8 cellular contexts compared by ENCODE assay signal in the genomic region with DNA sequence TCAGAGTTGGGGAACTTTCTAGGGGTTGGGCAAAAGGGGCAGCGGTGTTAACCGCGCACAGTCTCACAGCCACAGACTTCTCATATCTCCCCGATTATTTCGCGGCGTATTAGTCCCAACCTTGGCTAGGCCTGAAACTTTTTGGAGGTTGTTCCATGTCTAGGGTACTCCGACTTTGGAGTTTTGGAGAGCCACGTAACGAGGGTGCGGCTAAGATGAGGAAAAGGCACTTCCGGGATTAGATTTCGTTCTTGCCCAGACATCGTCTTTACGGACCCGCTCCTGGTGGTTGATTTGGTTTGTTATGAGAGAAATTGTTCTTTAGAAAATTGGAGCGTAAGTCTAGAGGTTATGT. TPM values are rescaled to one million over a fixed set of nuclear protein-coding genes. Genes with fewer than 3 reads are reported as not detected.
DNase-seq lines count a peak whose midpoint lies in the region; ATAC-seq and TF ChIP-seq lines count a peak whose summit lies in the region.

No MANE protein-coding gene starts in this region.

- H3K4me3 ChIP-seq in cardiac muscle cell (peak overlapping the region; percentile 80), muscle layer of duodenum (ENCODE audit: low read depth in 1 of 2, low read length in 2 of 2) (peak overlapping the region; percentile 91 to 96)

- H3K27me3 ChIP-seq in cardiac muscle cell = no peaks in the 10 kb centered on the region
- H3K27me3 ChIP-seq in muscle layer of duodenum (ENCODE audit: low read depth, low read length) = no peaks in the 10 kb centered on the region

- H3K36me3 ChIP-seq in cardiac muscle cell = no peaks in the 10 kb centered on the region
- H3K36me3 ChIP-seq in muscle layer of duodenum (ENCODE audit: control insufficient read depth in 1 of 2, insufficient read depth in 2 of 2, low read length in 2 of 2) = peaks cover 0 to 7% of the 10 kb centered on the region in 2 donors

- ATAC-seq in left cardiac atrium (no peak), GM18498 (IDR thresholded peaks at IDR 0.05; ENCODE audit: unreplicated experiment) (no peak)

- TF ChIP-seq CTCF in cardiac muscle cell (IDR thresholded peaks at IDR 0.05; ENCODE audit: low read depth, low read length) = no peak

- DNase-seq in cardiac muscle cell (ENCODE audit: low read depth in 1 of 2, low spot score in 1 of 2) = peak; percentile 35 to 43
- no peak for DNase-seq in left cardiac atrium
- peak; percentile 29 for DNase-seq in RPMI7951 (ENCODE audit: low read depth)
- DNase-seq in dermis blood vessel endothelial cell = peak; percentile 45
- no peak for DNase-seq in SHP77 treated with DMSO at 0.1 percent for 48 hours (lab: John Stamatoyannopoulos, UW)
- no peak for DNase-seq in stimulated activated CD4-positive, alpha-beta T cell treated with anti-CD3 and anti-CD28 coated beads, Interleukin-2, amount 100 ng/mL, for 48 hours

- intact Hi-C loops in left cardiac atrium (cut with DNase I) = no loop called here

- H3K9me3 ChIP-seq in cardiac muscle cell (ENCODE audit: low read depth) (no peaks in the 10 kb centered on the region), muscle layer of duodenum (ENCODE audit: control insufficient read depth in 1 of 2, low read length in 2 of 2) (no peaks in the 10 kb centered on the region)

- H3K27ac ChIP-seq in cardiac muscle cell (peak overlapping the region; percentile 97), muscle layer of duodenum (ENCODE audit: low read length) (peak overlapping the region; percentile 96)

- H3K4me1 ChIP-seq in cardiac muscle cell (ENCODE audit: low read depth) (peaks cover 16% of the 10 kb centered on the region), muscle layer of duodenum (ENCODE audit: control insufficient read depth in 1 of 2, insufficient read depth in 2 of 2, low read length in 2 of 2) (peaks cover 8 to 51% of the 10 kb centered on the region in 2 donors)

RNA-seq across cellular contexts. Expression of gene CCNK, which starts 0.5 kb away (rescaled TPM):
- total RNA-seq in cardiac muscle cell (14.2 and 17.3 TPM in 2 replicates), left cardiac atrium (10 to 100 TPM; 31.4 to 38.6 TPM), dermis blood vessel endothelial cell (25.7 and 36.7 TPM in 2 replicates)
- 13.3 and 13.7 TPM in 2 replicates for polyA plus RNA-seq in cardiac muscle cell
- 15.0 and 15.7 TPM in 2 replicates for total RNA-seq in RPMI7951 (2014; rRNA removed; shearing (Covaris generic))

RNA-seq across cellular contexts. Expression of gene SETD3, which starts 1.1 kb away (rescaled TPM):
- total RNA-seq in cardiac muscle cell (59.4 and 67.5 TPM in 2 replicates), left cardiac atrium (100 to 1,000 TPM in 1 of 2 donors, 10 to 100 TPM in 1; 77.7 to 116 TPM), dermis blood vessel endothelial cell (69.8 and 82.7 TPM in 2 replicates)
- 60.1 and 71.4 TPM in 2 replicates for polyA plus RNA-seq in cardiac muscle cell
- 43.3 and 46.9 TPM in 2 replicates for total RNA-seq in RPMI7951 (2014; rRNA removed; shearing (Covaris generic))

Comparison
In these comparisons a context has a peak if more than half of its experiments do, and no peak if none do; other contexts are left out.
1. DNase-seq: peak in cardiac muscle cell (2 of 2), RPMI7951 (single experiment) and dermis blood vessel endothelial cell (single experiment); none in left cardiac atrium (single experiment), SHP77 treated with DMSO at 0.1 percent for 48 hours (single experiment) and stimulated activated CD4-positive, alpha-beta T cell treated with anti-CD3 and anti-CD28 coated beads, Interleukin-2, amount 100 ng/mL, for 48 hours (0 of 2).